Comparison of ENCODE assay signal across 1 cellular context in genomic region chr19:17205237-17206140, GRCh38.
TF ChIP-seq lines count a peak whose summit lies in the region.

No MANE protein-coding gene starts in this region.

TF ChIP-seq in HepG2, 621 proteins besides CTCF, POLR2A, EP300 and RAD21 (continued from another document):
- TF ChIP-seq ZNF710 (CRISPR knock-in tag; IDR thresholded peaks at IDR 0.05; ENCODE audit: borderline replicate concordance) (no peak), ZFX (CRISPR knock-in tag; IDR thresholded peaks at IDR 0.05; ENCODE audit: low read depth) (peak; percentile 49; the same call in 1 of the 2 replicates), ZNF572 (CRISPR knock-in tag; IDR thresholded peaks at IDR 0.05) (0 out of 2 replicates have a peak, but pooled peaks have one; percentile 39), ATF1 (CRISPR knock-in tag; IDR thresholded peaks at IDR 0.05) (no peak), REPIN1 (CRISPR knock-in tag; IDR thresholded peaks at IDR 0.05; ENCODE audit: borderline replicate concordance, low read depth) (no peak), YY1 (IDR thresholded peaks at IDR 0.05; ENCODE audit: insufficient read depth, insufficient replicate concordance, low read depth, low read length) (peak; percentile 18), RXRA (CRISPR knock-in tag; IDR thresholded peaks at IDR 0.05) (0 out of 2 replicates have a peak, but pooled peaks have one; percentile 28), ZNF879 (CRISPR knock-in tag; IDR thresholded peaks at IDR 0.05) (no peak), MTA1 (CRISPR knock-in tag; IDR thresholded peaks at IDR 0.05; ENCODE audit: borderline replicate concordance) (peak; percentile 36; the same call in 1 of the 2 replicates), ETV5 (CRISPR knock-in tag; IDR thresholded peaks at IDR 0.05; ENCODE audit: borderline replicate concordance) (0 out of 2 replicates have a peak, but pooled peaks have one; percentile 32), HNF4A (CRISPR knock-in tag; IDR thresholded peaks at IDR 0.05) (no peak), MEIS2 (CRISPR knock-in tag; IDR thresholded peaks at IDR 0.05) (no peak), SAP130 (CRISPR knock-in tag; IDR thresholded peaks at IDR 0.05; ENCODE audit: low read depth) (0 out of 2 replicates have a peak, but pooled peaks have one; percentile 14)
TF ChIP-seq in HepG2: peak in this region for 21.
